Comparison of ENCODE assay signal across 11 cellular contexts in the genomic region with DNA sequence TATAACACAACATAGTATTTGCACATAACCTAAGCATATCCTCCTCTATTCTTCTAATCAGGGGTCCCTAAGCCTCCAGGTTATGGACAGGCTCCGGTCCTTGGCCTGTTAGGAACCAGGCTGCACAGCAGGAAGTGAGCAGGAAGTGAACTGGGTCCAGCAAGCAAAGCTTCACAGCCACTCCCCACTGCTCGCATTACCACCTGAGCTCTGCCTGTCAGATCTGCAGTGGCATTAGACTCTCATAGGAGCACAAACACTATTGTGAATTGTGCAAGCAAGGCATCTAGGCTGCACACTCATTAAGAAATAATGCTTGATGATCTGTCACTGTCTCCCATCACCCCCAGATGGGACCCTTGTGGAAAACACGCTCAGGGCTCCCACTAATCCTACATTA. TPM values are rescaled to one million over a fixed set of nuclear protein-coding genes. Genes with fewer than 3 reads are reported as not detected.
DNase-seq lines count a peak whose midpoint lies in the region; ATAC-seq, FAIRE-seq and TF ChIP-seq lines count a peak whose summit lies in the region.
"Had no signal": no experiment of that assay in that cellular context is flagged by ENCODE, and none has a peak within 500 bp of the region (broad histone marks: within the 10 kb centered on the region; RNA-seq: fewer than 3 reads in every experiment).

No MANE protein-coding gene starts in this region.

- intact Hi-C loops in activated CD4-positive, alpha-beta T cell treated with anti-CD3 and anti-CD28 coated beads, Interleukin-2, amount 10 ng/mL, durations not matched to agents 24 days and 14 days (cut with micrococcal nuclease) = no loop called here
- intact Hi-C loops in psoas muscle (cut with DNase I) = no loop called here

- H3K9me3 ChIP-seq in astrocyte (ENCODE audit: insufficient read depth, low read depth, low read length) = no peaks in the 10 kb centered on the region
- H3K9me3 ChIP-seq in psoas muscle = no peaks in the 10 kb centered on the region
- H3K9me3 ChIP-seq: thoracic aorta had no signal

- H3K79me2 ChIP-seq in astrocyte (ENCODE audit: insufficient read depth, low read length) = peaks cover 100% of the 10 kb centered on the region

- no peak overlapping the region for H3K9ac ChIP-seq in astrocyte (ENCODE audit: low read length)
- H3K9ac ChIP-seq: BLaER1 had no signal

- ATAC-seq in HG03354 (IDR thresholded peaks at IDR 0.05; ENCODE audit: poor library complexity, severe bottlenecking, unreplicated experiment) (peak; percentile 49), psoas muscle (peak; percentile 66 to 83 (median 72)), HG02970 (IDR thresholded peaks at IDR 0.05; ENCODE audit: low FRiP score, unreplicated experiment) (no peak)

- no peaks in the 10 kb centered on the region for H3K27me3 Mint-ChIP-seq in activated CD4-positive, alpha-beta T cell treated with anti-CD3 and anti-CD28 coated beads, Interleukin-2, amount 10 ng/mL, durations not matched to agents 24 days and 14 days
- H3K27me3 Mint-ChIP-seq in astrocyte (ENCODE audit: low read depth, unreplicated experiment) = no peaks in the 10 kb centered on the region

- H3K4me1 Mint-ChIP-seq in activated CD4-positive, alpha-beta T cell treated with anti-CD3 and anti-CD28 coated beads, Interleukin-2, amount 10 ng/mL, durations not matched to agents 24 days and 14 days = peaks cover 62% of the 10 kb centered on the region
- H3K4me1 Mint-ChIP-seq in astrocyte (ENCODE audit: low read depth, unreplicated experiment) = peaks cover 24% of the 10 kb centered on the region

- peaks cover 100% of the 10 kb centered on the region for H4K20me1 ChIP-seq in astrocyte (ENCODE audit: insufficient read depth, low read length)

- no peak overlapping the region for H2AFZ ChIP-seq in astrocyte (ENCODE audit: low read depth, low read length)

- H3K27ac Mint-ChIP-seq in activated CD4-positive, alpha-beta T cell treated with anti-CD3 and anti-CD28 coated beads, Interleukin-2, amount 10 ng/mL, durations not matched to agents 24 days and 14 days = no peak overlapping the region
- H3K27ac Mint-ChIP-seq in astrocyte (ENCODE audit: unreplicated experiment) = no peak overlapping the region

- FAIRE-seq in astrocyte (lab: Jason Lieb, UNC) = no peak

- no peak for TF ChIP-seq CTCF in astrocyte (IDR thresholded peaks at IDR 0.05; ENCODE audit: insufficient read depth, low read depth, low read length)
- no peak for TF ChIP-seq CTCF in psoas muscle (IDR thresholded peaks at IDR 0.05)

- peak overlapping the region; percentile 35 for H3K4me2 ChIP-seq in astrocyte (ENCODE audit: low read length)
- H3K4me2 ChIP-seq: BLaER1 had no signal

- H3K4me3 ChIP-seq in astrocyte (ENCODE audit: insufficient read depth, low read depth, low read length) (no peak overlapping the region), psoas muscle (no peak overlapping the region)
- H3K4me3 ChIP-seq: BLaER1, thoracic aorta had no signal

- H3K4me1 ChIP-seq in astrocyte (ENCODE audit: insufficient read depth, low read length) = peaks cover 9% of the 10 kb centered on the region
- peaks cover 65% of the 10 kb centered on the region for H3K4me1 ChIP-seq in psoas muscle

- H3K36me3 Mint-ChIP-seq in activated CD4-positive, alpha-beta T cell treated with anti-CD3 and anti-CD28 coated beads, Interleukin-2, amount 10 ng/mL, durations not matched to agents 24 days and 14 days (ENCODE audit: low read depth) = peaks cover 22% of the 10 kb centered on the region
- H3K36me3 Mint-ChIP-seq in astrocyte (ENCODE audit: low read depth, unreplicated experiment) = no peaks in the 10 kb centered on the region

- H3K27ac ChIP-seq in astrocyte (ENCODE audit: low read depth, low read length) (no peak overlapping the region), psoas muscle (peak overlapping the region; percentile 64)
- H3K27ac ChIP-seq: BLaER1, thoracic aorta had no signal

- no peaks in the 10 kb centered on the region for H3K36me3 ChIP-seq in astrocyte (ENCODE audit: insufficient read depth, low read length)
- no peaks in the 10 kb centered on the region for H3K36me3 ChIP-seq in psoas muscle (ENCODE audit: insufficient read depth in 1 of 2, low read depth in 1 of 2)
- H3K36me3 ChIP-seq: thoracic aorta had no signal

- peak; percentile 66 for DNase-seq in activated CD4-positive, alpha-beta T cell treated with anti-CD3 and anti-CD28 coated beads, Interleukin-2, amount 10 ng/mL, durations not matched to agents 24 days and 14 days
- DNase-seq in activated CD4-positive, alpha-beta T cell treated with anti-CD3 and anti-CD28 coated beads for 48 hours = no peak
- no peak for DNase-seq in astrocyte (ENCODE audit: low read depth)
- no peak for DNase-seq in psoas muscle
- DNase-seq in COR-L47 (lab: John Stamatoyannopoulos, UW) = no peak
- no peak for DNase-seq in T-helper 9 cell
- DNase-seq: SW 1271 had no signal

- WGBS in psoas muscle, 3 donors = 35 to 65% (median 43%) methylated on average over 3 of the region's 3 CpGs

- no peaks in the 10 kb centered on the region for H3K9me3 Mint-ChIP-seq in activated CD4-positive, alpha-beta T cell treated with anti-CD3 and anti-CD28 coated beads, Interleukin-2, amount 10 ng/mL, durations not matched to agents 24 days and 14 days
- no peaks in the 10 kb centered on the region for H3K9me3 Mint-ChIP-seq in astrocyte (ENCODE audit: unreplicated experiment)

- H3K27me3 ChIP-seq in astrocyte (ENCODE audit: insufficient read depth, low read length) (no peaks in the 10 kb centered on the region), psoas muscle (ENCODE audit: insufficient read depth in 3 of 3, low read length in 2 of 3) (no peaks in the 10 kb centered on the region)
- H3K27me3 ChIP-seq: BLaER1 had no signal

- peak overlapping the region; percentile 4 for H3K4me3 Mint-ChIP-seq in activated CD4-positive, alpha-beta T cell treated with anti-CD3 and anti-CD28 coated beads, Interleukin-2, amount 10 ng/mL, durations not matched to agents 24 days and 14 days
- H3K4me3 Mint-ChIP-seq in astrocyte (ENCODE audit: unreplicated experiment) = no peak overlapping the region

RNA-seq across cellular contexts. Expression of gene MSL2, which starts 9.8 kb away (rescaled TPM):
- 37.9 and 39.5 TPM in 2 replicates for total RNA-seq in activated CD4-positive, alpha-beta T cell treated with anti-CD3 and anti-CD28 coated beads, Interleukin-2, amount 10 ng/mL, durations not matched to agents 24 days and 14 days
- total RNA-seq in astrocyte = 20.1 TPM in 2 replicates
- total RNA-seq in psoas muscle = 10 to 100 TPM; 21.8 to 28.6 (median 24.9) TPM
- 10 to 100 TPM in 1 of 3 donors, 1 to 10 TPM in 2; 6.7 to 14.3 (median 8.2) TPM for polyA plus RNA-seq in psoas muscle
